ENCODE assay signal across 9 cellular contexts in genomic region chr1:206955476-206956312, GRCh38. TPM values are rescaled to one million over a fixed set of nuclear protein-coding genes. Genes with fewer than 3 reads are reported as not detected.
DNase-seq lines count a peak whose midpoint lies in the region; ATAC-seq and TF ChIP-seq lines count a peak whose summit lies in the region.
"Had no signal": no experiment of that assay in that cellular context is flagged by ENCODE, and none has a peak within 500 bp of the region (broad histone marks: within the 10 kb centered on the region; RNA-seq: fewer than 3 reads in every experiment).

No MANE protein-coding gene starts in this region.

- H3K9me2 ChIP-seq in GM23338 (ENCODE audit: insufficient read depth) = no peaks in the 10 kb centered on the region; the same call in 1 of the 2 replicates

- TF ChIP-seq CTCF in GM23338 (conservative IDR thresholded peaks at IDR 0.05; ENCODE audit: low read depth in 2 of 2) (no peak), WTC11 (IDR thresholded peaks at IDR 0.05) (no peak), brain microvascular endothelial cell (IDR thresholded peaks at IDR 0.05; ENCODE audit: low read depth, low read length, missing control alignments) (no peak)

- H3K4me3 ChIP-seq in GM23338 = no peak overlapping the region
- H3K4me3 ChIP-seq in brain microvascular endothelial cell (ENCODE audit: low read depth, low read length) = no peak overlapping the region

- POLR2A ChIA-PET in WTC11 (lab: Charles Lee) = interaction anchor here (0.6 to 1.0 kb wide), 2 partner anchors 10 to 98 kb away, joined by 3 read pairs; no protein-coding TSS in a partner anchor

- no peaks in the 10 kb centered on the region for H3K9me3 Mint-ChIP-seq in GM23338
- no peaks in the 10 kb centered on the region for H3K9me3 Mint-ChIP-seq in WTC11

- H3K27me3 ChIP-seq in GM23338 (ENCODE audit: insufficient read depth) (no peaks in the 10 kb centered on the region), brain microvascular endothelial cell (replicated peaks) (no peaks in the 10 kb centered on the region)

- H3K36me3 ChIP-seq in GM23338 (ENCODE audit: insufficient read depth) (no peaks in the 10 kb centered on the region), brain microvascular endothelial cell (replicated peaks) (no peaks in the 10 kb centered on the region)

- in situ Hi-C loops in brain microvascular endothelial cell (cut with HindIII; ENCODE audit: low pct_ligation_motif_present, low sequenced_read_pairs) = no loop called here

- H3F3A ChIP-seq in GM23338 (replicated peaks; ENCODE audit: low read depth) = no peaks in the 10 kb centered on the region

- ATAC-seq in GM23338 (no peak), WTC11 (peak; percentile 38; the same call in 1 of the 2 replicates)

- H3K36me3 Mint-ChIP-seq in GM23338 (ENCODE audit: low read depth) (no peaks in the 10 kb centered on the region), WTC11 (no peaks in the 10 kb centered on the region)

- peaks cover 9% of the 10 kb centered on the region for H3K27me3 Mint-ChIP-seq in GM23338 (ENCODE audit: insufficient read depth, low read depth, poor library complexity)
- peaks cover 4% of the 10 kb centered on the region for H3K27me3 Mint-ChIP-seq in WTC11 (ENCODE audit: low read depth)

- DNase-seq in NCI-H748 (lab: John Stamatoyannopoulos, UW; ENCODE audit: unreplicated experiment) (peak; percentile 48), NCI-H748 treated with DMSO at 0.1 percent for 48 hours (lab: John Stamatoyannopoulos, UW) (no peak), GM23338 (ENCODE audit: low spot score) (no peak), WTC11 (ENCODE audit: low spot score) (no peak), retina (peak; percentile 11), DMS114 treated with DMSO at 0.1 percent for 48 hours (lab: John Stamatoyannopoulos, UW; ENCODE audit: unreplicated experiment) (no peak), brain microvascular endothelial cell (no peak), occipital lobe (lab: John Stamatoyannopoulos, UW) (no peak)

- no peaks in the 10 kb centered on the region for H3K79me2 ChIP-seq in GM23338 (replicated peaks; ENCODE audit: insufficient read depth)

- H4K20me1 ChIP-seq in GM23338 (replicated peaks; ENCODE audit: insufficient read depth) = no peaks in the 10 kb centered on the region

- H3K4me1 Mint-ChIP-seq in GM23338 (no peaks in the 10 kb centered on the region), WTC11 (no peaks in the 10 kb centered on the region)

- H3K27ac ChIP-seq in GM23338 (ENCODE audit: low read depth) = no peak overlapping the region
- no peak overlapping the region for H3K27ac ChIP-seq in brain microvascular endothelial cell
- H3K27ac ChIP-seq: KMS-11 had no signal

- H3K4me2 ChIP-seq in GM23338 = no peak overlapping the region
- H3K4me2 ChIP-seq: KMS-11 had no signal

- H2AFZ ChIP-seq in GM23338 = peak overlapping the region; percentile 63; the same call in 1 of the 2 replicates

- H3K27ac Mint-ChIP-seq in GM23338 (no peak overlapping the region), WTC11 (no peak overlapping the region)

- H3K4me3 Mint-ChIP-seq in GM23338 (no peak overlapping the region), WTC11 (no peak overlapping the region)

- CTCF ChIA-PET in WTC11 (lab: Charles Lee) = interaction anchor here (2.1 kb wide), 1 partner anchor 20 kb away, joined by 14 read pairs; no protein-coding TSS in a partner anchor

- H3K4me1 ChIP-seq in GM23338 (ENCODE audit: insufficient read depth) = no peaks in the 10 kb centered on the region

TF ChIP-seq in GM23338, 12 proteins besides CTCF, POLR2A, EP300 and RAD21 (continues in another document):
- TF ChIP-seq REST (IDR thresholded peaks at IDR 0.05; ENCODE audit: unreplicated experiment) = no peak
- TF ChIP-seq EZH2phosphoT487 (IDR thresholded peaks at IDR 0.05; ENCODE audit: unreplicated experiment) = no peak

TF ChIP-seq in WTC11, 78 proteins besides CTCF, POLR2A, EP300 and RAD21:
- TF ChIP-seq SP1 (CRISPR knock-in tag; conservative IDR thresholded peaks at IDR 0.05) (no peak), ZSCAN18 (CRISPR knock-in tag; IDR thresholded peaks at IDR 0.05) (no peak), ZBTB21 (CRISPR knock-in tag; IDR thresholded peaks at IDR 0.05; ENCODE audit: borderline replicate concordance) (no peak), NFATC4 (CRISPR knock-in tag; IDR thresholded peaks at IDR 0.05) (no peak), PREB (CRISPR knock-in tag; IDR thresholded peaks at IDR 0.05; ENCODE audit: borderline replicate concordance) (no peak), ELF4 (CRISPR knock-in tag; IDR thresholded peaks at IDR 0.05; ENCODE audit: low read depth) (no peak), ZNF396 (CRISPR knock-in tag; IDR thresholded peaks at IDR 0.05; ENCODE audit: borderline replicate concordance) (no peak), CREM (CRISPR knock-in tag; IDR thresholded peaks at IDR 0.05) (no peak), JAZF1 (CRISPR knock-in tag; IDR thresholded peaks at IDR 0.05) (no peak)

RNA-seq across cellular contexts. Expression of gene PIGR, which starts 9.4 kb away (rescaled TPM):
- total RNA-seq in GM23338 (2014; rRNA removed; shearing (Covaris generic)) = not detected in 2 replicates
- not detected in 2 replicates for polyA plus RNA-seq in GM23338 (2016; fragmentation: Nextera tagmentation; extraction: Ambion mirVana)
- total RNA-seq in WTC11 (2021) = 1.8 to 2.2 TPM (median 1.9 TPM) in 3 replicates
- total RNA-seq in occipital lobe = not detected

RNA-seq across cellular contexts. Expression of gene FCAMR, which starts 14.6 kb away (rescaled TPM):
- total RNA-seq in GM23338 (2014; rRNA removed; shearing (Covaris generic)) = not detected in 2 replicates
- not detected in 2 replicates for polyA plus RNA-seq in GM23338 (2016; fragmentation: Nextera tagmentation; extraction: Ambion mirVana)
- not detected in 3 replicates for total RNA-seq in WTC11 (2021)
- total RNA-seq in occipital lobe = not detected

RNA-seq across cellular contexts. Expression of gene FCMR, which starts 34.0 kb away (rescaled TPM):
- total RNA-seq in GM23338 (2014; rRNA removed; shearing (Covaris generic)) = not detected in 2 replicates
- polyA plus RNA-seq in GM23338 (2016; fragmentation: Nextera tagmentation; extraction: Ambion mirVana) = 0.43 and 0.84 TPM in 2 replicates
- 0.37 to 1.0 TPM (median 0.71 TPM) in 3 replicates for total RNA-seq in WTC11 (2021)
- total RNA-seq in occipital lobe = 0.47 TPM

RNA-seq across cellular contexts. Expression of gene IL24, which starts 58.5 kb away (rescaled TPM):
- total RNA-seq in GM23338 (2014; rRNA removed; shearing (Covaris generic)) = not detected in 2 replicates
- not detected in 2 replicates for polyA plus RNA-seq in GM23338 (2016; fragmentation: Nextera tagmentation; extraction: Ambion mirVana)
- total RNA-seq in WTC11 (2021) (not detected in 3 replicates), occipital lobe (not detected)

Comparison
In these comparisons a context has a peak if more than half of its experiments do, and no peak if none do; other contexts are left out.
1. DNase-seq: peak in NCI-H748 (single experiment) and retina (single experiment); none in NCI-H748 treated with DMSO at 0.1 percent for 48 hours (single experiment), GM23338 (single experiment), WTC11 (single experiment), DMS114 treated with DMSO at 0.1 percent for 48 hours (single experiment), brain microvascular endothelial cell (single experiment) and occipital lobe (single experiment).